In the genomic region with DNA sequence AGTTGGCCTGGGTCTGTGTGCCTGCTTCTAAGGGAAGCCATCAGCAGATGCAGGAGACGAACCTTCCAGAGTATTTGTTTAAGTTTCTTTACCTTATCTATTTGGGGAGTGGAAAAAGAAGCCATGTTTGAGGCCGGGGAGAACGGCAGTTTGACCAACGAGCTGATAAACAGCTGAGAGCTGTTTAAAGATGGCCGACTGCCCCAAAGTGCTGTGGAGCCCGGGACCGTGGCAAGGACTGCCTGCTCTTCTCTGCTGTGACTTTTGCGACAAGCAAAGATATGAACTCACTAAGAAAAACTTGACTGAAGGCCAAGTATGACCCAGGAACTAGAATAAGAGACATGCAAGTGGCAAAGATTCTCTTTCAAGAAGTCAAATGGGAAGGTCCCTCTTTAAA, we compare ENCODE assay signal across 20 cellular contexts.
DNase-seq lines count a peak whose midpoint lies in the region; ATAC-seq and TF ChIP-seq lines count a peak whose summit lies in the region.
"Had no signal": no experiment of that assay in that cellular context is flagged by ENCODE, and none has a peak within 500 bp of the region (broad histone marks: within the 10 kb centered on the region; RNA-seq: fewer than 3 reads in every experiment).

No MANE protein-coding gene starts in this region.

- H4K8ac ChIP-seq in neuronal stem cell (ENCODE audit: low read depth, low read length): no peak overlapping the region

- no peak overlapping the region for H3K23ac ChIP-seq in neuronal stem cell (ENCODE audit: low read depth, low read length, poor library complexity)

- H3K4me2 ChIP-seq in BLaER1 (peak overlapping the region; percentile 21; the same call in 1 of the 2 replicates), neuronal stem cell (ENCODE audit: insufficient read depth, low read length, poor library complexity, severe bottlenecking) (no peak overlapping the region)

- H3K14ac ChIP-seq in neuronal stem cell (ENCODE audit: low read length): no peak overlapping the region

- no peaks in the 10 kb centered on the region for H3K36me3 ChIP-seq in BLaER1
- no peaks in the 10 kb centered on the region for H3K36me3 ChIP-seq in esophagus muscularis mucosa
- no peaks in the 10 kb centered on the region for H3K36me3 ChIP-seq in neuronal stem cell (replicated peaks in 1 of 2; ENCODE audit: control insufficient read depth in 2 of 2, insufficient read depth in 2 of 2, low read length in 2 of 2)
- H3K36me3 ChIP-seq: SJCRH30 had no signal

- no peak overlapping the region for H3K27ac Mint-ChIP-seq in HFFc6

- no peaks in the 10 kb centered on the region for H4K20me1 ChIP-seq in BLaER1

- no peak overlapping the region for H2AK5ac ChIP-seq in neuronal stem cell (ENCODE audit: low read depth, low read length)

- H3K36me3 Mint-ChIP-seq in HFFc6 (ENCODE audit: low read depth): no peaks in the 10 kb centered on the region

- H2BK5ac ChIP-seq in neuronal stem cell (ENCODE audit: low read length): no peak overlapping the region

- no peak for DNase-seq in HFFc6
- peak; percentile 57 for DNase-seq in esophagus muscularis mucosa (ENCODE audit: extremely low spot score)
- DNase-seq in neuronal stem cell (ENCODE audit: low spot score): no peak
- no peak for DNase-seq in occipital lobe (lab: John Stamatoyannopoulos, UW)
- DNase-seq in left cardiac atrium: no peak
- DNase-seq: AML-193, DMS 273 treated with DMSO at 0.1 percent for 48 hours, DND-41, GM23248, HCEC 1CT, IMR-90, Karpas-422, NCI-H1694, NCI-H2081 treated with DMSO at 0.1 percent for 48 hours, NCI-H2171 treated with DMSO at 0.1 percent for 48 hours, NCI-H524 treated with DMSO at 0.1 percent for 48 hours, NCI-H82, SJCRH30 had no signal

- no peak overlapping the region for H2BK15ac ChIP-seq in neuronal stem cell (ENCODE audit: low read length)

- no peak overlapping the region for H3K27ac ChIP-seq in BLaER1
- H3K27ac ChIP-seq in esophagus muscularis mucosa (replicated peaks in 1 of 4): no peak overlapping the region
- H3K27ac ChIP-seq in neuronal stem cell (replicated peaks; ENCODE audit: low read length): no peak overlapping the region
- H3K27ac ChIP-seq: GM23248, SJCRH30 had no signal

- no peak overlapping the region for H2BK120ac ChIP-seq in neuronal stem cell (ENCODE audit: low read depth, low read length)

- no peak for TF ChIP-seq POLR2A in esophagus muscularis mucosa (IDR thresholded peaks at IDR 0.05; ENCODE audit: low read depth)

- H3K9me3 Mint-ChIP-seq in HFFc6: peaks cover 8% of the 10 kb centered on the region; the same call in 1 of the 2 replicates

- H3K9ac ChIP-seq in BLaER1 (no peak overlapping the region), neuronal stem cell (ENCODE audit: low read depth, low read length, poor library complexity) (no peak overlapping the region)
- H3K9ac ChIP-seq: GM23248 had no signal

- H3K4me3 ChIP-seq in BLaER1 (no peak overlapping the region), esophagus muscularis mucosa (no peak overlapping the region), neuronal stem cell (ENCODE audit: low read length in 2 of 2) (no peak overlapping the region)
- H3K4me3 ChIP-seq: GM23248, SJCRH30 had no signal

- 64% methylated on average over 8 of the region's 8 CpGs for WGBS in esophagus muscularis mucosa
- WGBS in neuronal stem cell (ENCODE audit: extremely low coverage in 2 of 2, insufficient read length in 2 of 2, insufficient replicate concordance in 1 of 2), 2 donors: no CpG with 5 or more reads among the region's 8 CpGs

- H3K27me3 Mint-ChIP-seq in HFFc6 (ENCODE audit: insufficient read depth): peaks cover 4% of the 10 kb centered on the region

- H3K4ac ChIP-seq in neuronal stem cell (ENCODE audit: low read length): no peak overlapping the region

- no peaks in the 10 kb centered on the region for H3K27me3 ChIP-seq in BLaER1
- H3K27me3 ChIP-seq in esophagus muscularis mucosa: no peaks in the 10 kb centered on the region
- H3K27me3 ChIP-seq in neuronal stem cell (ENCODE audit: control insufficient read depth in 3 of 3, insufficient read depth in 3 of 3, low read depth in 1 of 3, low read length in 3 of 3): no peaks in the 10 kb centered on the region
- H3K27me3 ChIP-seq: SJCRH30 had no signal

- no peaks in the 10 kb centered on the region for H3K79me1 ChIP-seq in neuronal stem cell (ENCODE audit: low read depth, low read length)

- no peak for TF ChIP-seq EP300 in esophagus muscularis mucosa (IDR thresholded peaks at IDR 0.05)

- 0 out of 2 replicates have a peak, but pooled peaks cover 3% of the 10 kb centered on the region for H3K9me3 ChIP-seq in BLaER1
- no peaks in the 10 kb centered on the region for H3K9me3 ChIP-seq in esophagus muscularis mucosa
- H3K9me3 ChIP-seq in neuronal stem cell (replicated peaks in 1 of 2; ENCODE audit: control insufficient read depth in 2 of 2, insufficient read depth in 1 of 2, low read depth in 1 of 2, low read length in 2 of 2): no peaks in the 10 kb centered on the region
- H3K9me3 ChIP-seq: SJCRH30 had no signal

- H4K91ac ChIP-seq in neuronal stem cell (ENCODE audit: low read depth, low read length, poor library complexity): no peak overlapping the region

- H3K18ac ChIP-seq in neuronal stem cell (ENCODE audit: low read length): no peak overlapping the region

- ATAC-seq in HG02759 (IDR thresholded peaks at IDR 0.05; ENCODE audit: unreplicated experiment): no peak
- ATAC-seq in left cardiac atrium: no peak

- intact Hi-C loops in esophagus muscularis mucosa (cut with DNase I): no loop called here
- intact Hi-C loops in left cardiac atrium (cut with DNase I): no loop called here

- H2AFZ ChIP-seq in neuronal stem cell (ENCODE audit: low read length): peak overlapping the region; percentile 9
- H2AFZ ChIP-seq: GM23248 had no signal

- H3K4me1 Mint-ChIP-seq in HFFc6 (ENCODE audit: low read depth): no peaks in the 10 kb centered on the region

- no peak overlapping the region for H2BK12ac ChIP-seq in neuronal stem cell (ENCODE audit: low read length)

- H3K4me1 ChIP-seq in BLaER1: peaks cover 34% of the 10 kb centered on the region
- H3K4me1 ChIP-seq in esophagus muscularis mucosa: no peaks in the 10 kb centered on the region
- no peaks in the 10 kb centered on the region for H3K4me1 ChIP-seq in neuronal stem cell (ENCODE audit: control insufficient read depth in 2 of 2, insufficient read depth in 1 of 2, low read depth in 1 of 2, low read length in 2 of 2)
- H3K4me1 ChIP-seq: SJCRH30 had no signal

- TF ChIP-seq CTCF in HFFc6 (IDR thresholded peaks at IDR 0.05) (no peak), esophagus muscularis mucosa (IDR thresholded peaks at IDR 0.05) (no peak)

- H3K4me3 Mint-ChIP-seq in HFFc6: peak overlapping the region; percentile 33; the same call in 1 of the 2 replicates
